ENCODE assay signal across 26 cellular contexts in genomic region chr21:34768326-34768725, GRCh38.
A peak's percentile ranks its signal among the peaks of the same experiment; 100 is the strongest.
DNase-seq lines count a peak whose midpoint lies in the region; ATAC-seq, FAIRE-seq and TF ChIP-seq lines count a peak whose summit lies in the region.
"Had no signal": no experiment of that assay in that cellular context is flagged by ENCODE, and none has a peak within 500 bp of the region (broad histone marks: within the 10 kb centered on the region; RNA-seq: fewer than 3 reads in every experiment).

No MANE protein-coding gene starts in this region.

- WGBS in K562 (ENCODE audit: insufficient coverage, low coverage, missing lambda C conversion rate): 2% methylated on average over 3 of the region's 3 CpGs
- WGBS in right cardiac atrium: 95% methylated on average over 3 of the region's 3 CpGs

- H3K79me2 ChIP-seq in K562 (ENCODE audit: control insufficient read depth, insufficient read depth, low read length): no peaks in the 10 kb centered on the region

- CTCF ChIA-PET in K562 (lab: Yijun Ruan, JAX; ENCODE audit: low intra/inter-chr PET ratio): no interaction called here

- no peak for TF ChIP-seq CTCF in K562 (IDR thresholded peaks at IDR 0.05 in 2 of 3, conservative IDR thresholded peaks at IDR 0.05 in 1 of 3; ENCODE audit: insufficient read depth in 2 of 3, low read depth in 1 of 3, low read length in 3 of 3)

- H3K36me3 Mint-ChIP-seq in activated T-cell treated with anti-CD3 and anti-CD28 coated beads, Interleukin-2, amount 50 U/mL, for 4 hours (ENCODE audit: insufficient read depth): no peaks in the 10 kb centered on the region
- H3K36me3 Mint-ChIP-seq: CD14-positive monocyte; CD4-positive, alpha-beta memory T cell; CD4-positive, CD25-positive, alpha-beta regulatory T cell had no signal

- no peak overlapping the region for H3K4me3 ChIP-seq in K562
- H3K4me3 ChIP-seq in right cardiac atrium (ENCODE audit: low read length): no peak overlapping the region
- H3K4me3 ChIP-seq: BLaER1, GM12878 had no signal

- FAIRE-seq in K562 (lab: Jason Lieb, UNC) (no peak), islet of Langerhans (lab: Jason Lieb, UNC) (peak; percentile 53)
- FAIRE-seq: A204.1, GM12878, GM12892, GM18507 had no signal

- no peaks in the 10 kb centered on the region for H3K4me1 ChIP-seq in K562 (replicated peaks in 1 of 2; ENCODE audit: control insufficient read depth in 2 of 2, insufficient read depth in 2 of 2, low read length in 2 of 2)
- H3K4me1 ChIP-seq in right cardiac atrium (ENCODE audit: control insufficient read depth, insufficient read depth, low read length): no peaks in the 10 kb centered on the region
- H3K4me1 ChIP-seq: BE2C, BLaER1 had no signal

- H2AFZ ChIP-seq in K562 (ENCODE audit: low read depth, low read length): no peak overlapping the region

- no peak for ATAC-seq in K562
- ATAC-seq in right cardiac atrium: no peak
- no peak for ATAC-seq in activated T-cell treated with anti-CD3 and anti-CD28 coated beads, Interleukin-2, amount 50 U/mL, for 4 hours
- ATAC-seq: GM12878 had no signal

- H3K27me3 Mint-ChIP-seq in activated T-cell treated with anti-CD3 and anti-CD28 coated beads, Interleukin-2, amount 50 U/mL, for 4 hours (ENCODE audit: low read depth): no peaks in the 10 kb centered on the region

- no TSS peak for BruUV-seq in K562 (replicated peaks; lab: Mats Ljungman, UMichigan)

- no peaks in the 10 kb centered on the region for H3K9me1 ChIP-seq in K562 (ENCODE audit: control insufficient read depth, insufficient read depth, low read length)

- no peak for TF ChIP-seq POLR2A in K562 (conservative IDR thresholded peaks at IDR 0.05)
- no peak for TF ChIP-seq POLR2A in erythroblast (IDR thresholded peaks at IDR 0.05; ENCODE audit: low read length)

- DNase-seq in K562 (ENCODE audit: extremely low read depth in 1 of 4, low spot score in 3 of 4) (no peak), right cardiac atrium (no peak), erythroblast (lab: John Stamatoyannopoulos, UW) (no peak)
- no peak for DNase-seq in activated T-cell treated with anti-CD3 and anti-CD28 coated beads, Interleukin-2, amount 50 U/mL, for 4 hours
- DNase-seq: 8988T; ACHN; BE2C; C1 segment of cervical spinal cord; CD4-positive, alpha-beta memory T cell; CD4-positive, CD25-positive, alpha-beta regulatory T cell; CD8-positive, alpha-beta memory T cell; COR-L47; DMS 273 treated with DMSO at 0.1 percent for 48 hours; DMS153; DMS53; DMS79; DND-41; EL; GDM1 had no signal

- H3K9me3 ChIP-seq in K562 (replicated peaks; ENCODE audit: control insufficient read depth, insufficient read depth, low read depth, low read length): peaks cover 7% of the 10 kb centered on the region; the same call in 1 of the 2 replicates
- H3K9me3 ChIP-seq in right cardiac atrium (ENCODE audit: control insufficient read depth, low read length): no peaks in the 10 kb centered on the region
- H3K9me3 ChIP-seq: BE2C had no signal

- no peak overlapping the region for H3K27ac ChIP-seq in K562 (ENCODE audit: extremely low read depth, low read depth, low read length)
- no peak overlapping the region for H3K27ac ChIP-seq in right cardiac atrium (ENCODE audit: low read length)
- H3K27ac ChIP-seq: BLaER1 had no signal

- H3K27me3 ChIP-seq in K562 (ENCODE audit: control insufficient read depth in 2 of 2, insufficient read depth in 2 of 2, low read length in 2 of 2) (no peaks in the 10 kb centered on the region; a peak in 1 of 5 replicates), right cardiac atrium (ENCODE audit: control insufficient read depth, insufficient read depth) (no peaks in the 10 kb centered on the region)
- H3K27me3 ChIP-seq: BE2C, BLaER1 had no signal

- H3K9ac ChIP-seq in K562 (ENCODE audit: insufficient read depth in 1 of 2, low read depth in 2 of 2, low read length in 2 of 2): no peak overlapping the region
- H3K9ac ChIP-seq: BLaER1 had no signal

- intact Hi-C loops in K562 (cut with micrococcal nuclease) (no loop called here), right cardiac atrium (cut with DNase I) (no loop called here)

- H3K9me3 Mint-ChIP-seq in activated T-cell treated with anti-CD3 and anti-CD28 coated beads, Interleukin-2, amount 50 U/mL, for 4 hours: peaks cover 6% of the 10 kb centered on the region

- H3K4me2 ChIP-seq in K562 (ENCODE audit: insufficient read depth, low read length): no peak overlapping the region
- H3K4me2 ChIP-seq: BLaER1 had no signal

- in situ Hi-C loops in K562 (cut with MboI): no loop called here

- H3K4me3 Mint-ChIP-seq in activated T-cell treated with anti-CD3 and anti-CD28 coated beads, Interleukin-2, amount 50 U/mL, for 4 hours: no peak overlapping the region
- H3K4me3 Mint-ChIP-seq: CD14-positive monocyte; CD4-positive, alpha-beta memory T cell; CD4-positive, CD25-positive, alpha-beta regulatory T cell; CD8-positive, alpha-beta memory T cell had no signal

- H4K20me1 ChIP-seq in K562 (replicated peaks; ENCODE audit: control insufficient read depth, insufficient read depth, low read length): no peaks in the 10 kb centered on the region
- H4K20me1 ChIP-seq: BLaER1 had no signal

- no peaks in the 10 kb centered on the region for H3K36me3 ChIP-seq in K562 (ENCODE audit: control insufficient read depth, insufficient read depth, low read length)
- H3K36me3 ChIP-seq: BE2C, BLaER1 had no signal

- no peak for TF ChIP-seq EP300 in K562 (IDR thresholded peaks at IDR 0.05; ENCODE audit: low read length)

- no peak for TF ChIP-seq RAD21 in K562 (CRISPR knock-in tag; conservative IDR thresholded peaks at IDR 0.05 in 1 of 2, IDR thresholded peaks at IDR 0.05 in 1 of 2)

- POLR2A ChIA-PET in K562 (lab: Yijun Ruan, JAX): no interaction called here

- no peaks in the 10 kb centered on the region for H3K4me1 Mint-ChIP-seq in activated T-cell treated with anti-CD3 and anti-CD28 coated beads, Interleukin-2, amount 50 U/mL, for 4 hours (ENCODE audit: low read depth)
- H3K4me1 Mint-ChIP-seq: CD14-positive monocyte; CD4-positive, alpha-beta memory T cell; CD4-positive, CD25-positive, alpha-beta regulatory T cell; CD8-positive, alpha-beta memory T cell had no signal

TF ChIP-seq in K562, 482 proteins besides CTCF, POLR2A, EP300 and RAD21:
- TF ChIP-seq DACH1 (IDR thresholded peaks at IDR 0.05; ENCODE audit: partially characterized antibody): peak; percentile 64
- TF ChIP-seq ZNF217 (CRISPR knock-in tag; IDR thresholded peaks at IDR 0.05): no peak
- TF ChIP-seq KDM5B (IDR thresholded peaks at IDR 0.05; ENCODE audit: insufficient replicate concordance, low read depth, low read length): no peak
- no peak for TF ChIP-seq HDGF (IDR thresholded peaks at IDR 0.05)
- no peak for TF ChIP-seq SREBF2 (CRISPR knock-in tag; IDR thresholded peaks at IDR 0.05)
- TF ChIP-seq SMARCA5 (IDR thresholded peaks at IDR 0.05): no peak
TF ChIP-seq in K562: peak in this region for 1.
